ENCODE assay signal across 1 cellular context in genomic region chr16:11675561-11676511, GRCh38.
TF ChIP-seq lines count a peak whose summit lies in the region.

No MANE protein-coding gene starts in this region.

TF ChIP-seq in K562, 482 proteins besides CTCF, POLR2A, EP300 and RAD21 (continued from another document):
- TF ChIP-seq, protein P1, sequence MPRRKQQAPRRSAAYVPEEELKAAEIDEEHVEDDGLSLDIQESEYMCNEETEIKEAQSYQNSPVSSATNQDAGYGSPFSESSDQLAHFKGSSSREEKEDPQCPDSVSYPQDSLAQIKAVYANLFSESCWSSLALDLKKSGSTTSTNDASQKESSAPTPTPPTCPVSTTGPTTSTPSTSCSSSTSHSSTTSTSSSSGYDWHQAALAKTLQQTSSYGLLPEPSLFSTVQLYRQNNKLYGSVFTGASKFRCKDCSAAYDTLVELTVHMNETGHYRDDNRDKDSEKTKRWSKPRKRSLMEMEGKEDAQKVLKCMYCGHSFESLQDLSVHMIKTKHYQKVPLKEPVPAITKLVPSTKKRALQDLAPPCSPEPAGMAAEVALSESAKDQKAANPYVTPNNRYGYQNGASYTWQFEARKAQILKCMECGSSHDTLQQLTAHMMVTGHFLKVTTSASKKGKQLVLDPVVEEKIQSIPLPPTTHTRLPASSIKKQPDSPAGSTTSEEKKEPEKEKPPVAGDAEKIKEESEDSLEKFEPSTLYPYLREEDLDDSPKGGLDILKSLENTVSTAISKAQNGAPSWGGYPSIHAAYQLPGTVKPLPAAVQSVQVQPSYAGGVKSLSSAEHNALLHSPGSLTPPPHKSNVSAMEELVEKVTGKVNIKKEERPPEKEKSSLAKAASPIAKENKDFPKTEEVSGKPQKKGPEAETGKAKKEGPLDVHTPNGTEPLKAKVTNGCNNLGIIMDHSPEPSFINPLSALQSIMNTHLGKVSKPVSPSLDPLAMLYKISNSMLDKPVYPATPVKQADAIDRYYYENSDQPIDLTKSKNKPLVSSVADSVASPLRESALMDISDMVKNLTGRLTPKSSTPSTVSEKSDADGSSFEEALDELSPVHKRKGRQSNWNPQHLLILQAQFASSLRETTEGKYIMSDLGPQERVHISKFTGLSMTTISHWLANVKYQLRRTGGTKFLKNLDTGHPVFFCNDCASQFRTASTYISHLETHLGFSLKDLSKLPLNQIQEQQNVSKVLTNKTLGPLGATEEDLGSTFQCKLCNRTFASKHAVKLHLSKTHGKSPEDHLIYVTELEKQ (CRISPR knock-in tag; IDR thresholded peaks at IDR 0.05), result no peak
- no peak for TF ChIP-seq SMARCE1 (IDR thresholded peaks at IDR 0.05)
- no peak for TF ChIP-seq LEF1 (IDR thresholded peaks at IDR 0.05)
- TF ChIP-seq ZNF318 (IDR thresholded peaks at IDR 0.05; ENCODE audit: borderline replicate concordance in 1 of 2, low read depth in 1 of 2), result no peak
- peak; percentile 54; the same call in 1 of the 2 replicates for TF ChIP-seq POLR2G (IDR thresholded peaks at IDR 0.05; ENCODE audit: low read depth, low read length)
- TF ChIP-seq HDAC6 (IDR thresholded peaks at IDR 0.05; ENCODE audit: low read depth, low read length), result no peak
- no peak for TF ChIP-seq CEBPG (CRISPR knock-in tag; IDR thresholded peaks at IDR 0.05)
- TF ChIP-seq CEBPG (tag; conservative IDR thresholded peaks at IDR 0.05 in 1 of 2, IDR thresholded peaks at IDR 0.05 in 1 of 2), result no peak
- TF ChIP-seq ZC3H11A (IDR thresholded peaks at IDR 0.05; ENCODE audit: low read depth, low read length), result no peak
- no peak for TF ChIP-seq RBM15 (IDR thresholded peaks at IDR 0.05; ENCODE audit: insufficient read depth, low read length)
- peak; percentile 24 for TF ChIP-seq RBM22 (IDR thresholded peaks at IDR 0.05; ENCODE audit: low read depth, low read length, poor library complexity, severe bottlenecking)
- TF ChIP-seq KDM2B (CRISPR knock-in tag; IDR thresholded peaks at IDR 0.05), result no peak
- TF ChIP-seq ZNF398 (CRISPR knock-in tag; IDR thresholded peaks at IDR 0.05), result no peak
- peak; percentile 39 for TF ChIP-seq FOSL1 (tag; conservative IDR thresholded peaks at IDR 0.05)
- TF ChIP-seq BRD9 (IDR thresholded peaks at IDR 0.05; ENCODE audit: low read depth, partially characterized antibody), result no peak
- TF ChIP-seq ATF3 (IDR thresholded peaks at IDR 0.05), result peak; percentile 39
- TF ChIP-seq ATF3 (CRISPR knock-in tag; conservative IDR thresholded peaks at IDR 0.05), result no peak
